ENCODE assay signal across 8 cellular contexts in genomic region chr6:160088069-160088773, GRCh38. TPM values are rescaled to one million over a fixed set of nuclear protein-coding genes. Genes with fewer than 3 reads are reported as not detected.
DNase-seq lines count a peak whose midpoint lies in the region; ATAC-seq and TF ChIP-seq lines count a peak whose summit lies in the region.

No MANE protein-coding gene starts in this region.

- H3K9me2 ChIP-seq in GM23248 (ENCODE audit: insufficient read depth) (no peaks in the 10 kb centered on the region), SK-N-SH (no peaks in the 10 kb centered on the region)

- 34 to 35% methylated on average over 13 of the region's 13 CpGs for WGBS in GM23248 (ENCODE audit: low coverage in 1 of 2, low lambda C conversion rate in 2 of 2, missing lambda C conversion rate in 2 of 2), 2 experiments
- 57% methylated on average over 12 of the region's 13 CpGs for WGBS in SK-N-SH (ENCODE audit: low lambda C conversion rate)

- CTCF ChIA-PET in A673 (lab: Charles Lee) (interaction anchor here (0.7 to 1.8 kb wide), 4 partner anchors 106 to 368 kb away, joined by 3 to 11 read pairs (median 8); no protein-coding TSS in a partner anchor), SK-N-SH (lab: Yijun Ruan, JAX) (interaction anchor here (0.7 to 3.3 kb wide), 21 partner anchors 9 to 1184 kb away, joined by 3 to 28 read pairs (median 4); no protein-coding TSS in a partner anchor)
- CTCF ChIA-PET in CD4-positive, alpha-beta T cell (lab: Charles Lee) = interaction anchor here (1.2 kb wide), 2 partner anchors 50 to 368 kb away, joined by 3 to 4 read pairs; no protein-coding TSS in a partner anchor

- BruUV-seq in A673 (replicated peaks; lab: Mats Ljungman, UMichigan) = no TSS peak

- H3K4me2 ChIP-seq in GM23248 (ENCODE audit: unreplicated experiment) (peak overlapping the region; percentile 68), SK-N-SH (no peak overlapping the region), osteoblast (ENCODE audit: insufficient read depth, low read length) (no peak overlapping the region)

- intact Hi-C loops in A673 (cut with micrococcal nuclease; ENCODE audit: unreplicated experiment) = loop anchor here (1.0 to 5.0 kb wide), 2 partner anchors 368 to 916 kb away; no protein-coding TSS in a partner anchor
- intact Hi-C loops in CD4-positive, alpha-beta T cell (cut with DNase I, micrococcal nuclease) = loop anchor here in 1 of 2 experiments (5.0 kb wide), 1 partner anchor 369 kb away; no protein-coding TSS in a partner anchor

- H3K27me3 Mint-ChIP-seq in CD4-positive, alpha-beta T cell = no peaks in the 10 kb centered on the region

- H3K27ac Mint-ChIP-seq in CD4-positive, alpha-beta T cell = no peak overlapping the region

- DNase-seq in A673 (ENCODE audit: low spot score) = peak; percentile 52
- peak; percentile 96 for DNase-seq in GM23248
- DNase-seq in SK-N-SH = peak; percentile 75
- peak; percentile 85 for DNase-seq in fibroblast of villous mesenchyme (ENCODE audit: low read depth)
- DNase-seq in osteoblast (ENCODE audit: insufficient read length, low spot score, missing footprints) = peak; percentile 98
- no peak for DNase-seq in NOMO-1 treated with DMSO at 0.1 percent for 48 hours (lab: John Stamatoyannopoulos, UW; ENCODE audit: unreplicated experiment)
- no peak for DNase-seq in CD4-positive, alpha-beta T cell

- H3K9me3 Mint-ChIP-seq in CD4-positive, alpha-beta T cell = no peaks in the 10 kb centered on the region

- no peaks in the 10 kb centered on the region for H3K4me1 Mint-ChIP-seq in CD4-positive, alpha-beta T cell (ENCODE audit: low read depth)

- peaks cover 21% of the 10 kb centered on the region for H3F3A ChIP-seq in GM23248 (ENCODE audit: insufficient read depth)
- H3F3A ChIP-seq in SK-N-SH (replicated peaks; ENCODE audit: insufficient read depth) = no peaks in the 10 kb centered on the region

- H3K79me2 ChIP-seq in GM23248 (ENCODE audit: insufficient read depth) (no peaks in the 10 kb centered on the region), SK-N-SH (ENCODE audit: insufficient read depth) (no peaks in the 10 kb centered on the region), osteoblast (ENCODE audit: insufficient read depth, low read length) (no peaks in the 10 kb centered on the region)

- H3K27me3 ChIP-seq in A673 (replicated peaks; ENCODE audit: insufficient read depth, low read depth, low read length, poor library complexity) = no peaks in the 10 kb centered on the region
- H3K27me3 ChIP-seq in GM23248 (replicated peaks; ENCODE audit: insufficient read depth) = no peaks in the 10 kb centered on the region
- no peaks in the 10 kb centered on the region for H3K27me3 ChIP-seq in SK-N-SH (ENCODE audit: insufficient read depth)
- H3K27me3 ChIP-seq in osteoblast (ENCODE audit: insufficient read depth, low read length) = no peaks in the 10 kb centered on the region
- no peaks in the 10 kb centered on the region for H3K27me3 ChIP-seq in CD4-positive, alpha-beta T cell (ENCODE audit: control insufficient read depth, insufficient read depth, low read length)

- H3K36me3 ChIP-seq in A673 (ENCODE audit: insufficient read depth, low read length, poor library complexity, severe bottlenecking) = peaks cover 49% of the 10 kb centered on the region
- peaks cover 12% of the 10 kb centered on the region; the same call in 1 of the 2 replicates for H3K36me3 ChIP-seq in GM23248 (ENCODE audit: low read depth)
- H3K36me3 ChIP-seq in SK-N-SH (replicated peaks in 1 of 2; ENCODE audit: control insufficient read depth in 1 of 2, insufficient read depth in 2 of 2, low read length in 1 of 2) = peaks cover 28 to 80% of the 10 kb centered on the region in 2 experiments
- H3K36me3 ChIP-seq in osteoblast (ENCODE audit: insufficient read depth, low read length) = peaks cover 62% of the 10 kb centered on the region

- peak; percentile 60 for TF ChIP-seq RAD21 in SK-N-SH (IDR thresholded peaks at IDR 0.05; ENCODE audit: low read length)

- TF ChIP-seq CTCF in A673 (conservative IDR thresholded peaks at IDR 0.05; ENCODE audit: low read depth, low read length) (peak; percentile 68), SK-N-SH (IDR thresholded peaks at IDR 0.05) (peak; percentile 87), fibroblast of villous mesenchyme (IDR thresholded peaks at IDR 0.05; ENCODE audit: insufficient read depth, low read depth, low read length) (peak; percentile 91), osteoblast (IDR thresholded peaks at IDR 0.05; ENCODE audit: extremely low read depth, low read depth, low read length) (peak; percentile 99)
- TF ChIP-seq CTCF in CD4-positive, alpha-beta T cell (IDR thresholded peaks at IDR 0.05) = no peak

- H4K20me1 ChIP-seq in GM23248 (ENCODE audit: insufficient read depth) (no peaks in the 10 kb centered on the region), SK-N-SH (ENCODE audit: insufficient read depth) (0 out of 2 replicates have a peak, but pooled peaks cover 3% of the 10 kb centered on the region), osteoblast (ENCODE audit: insufficient read depth, low read length) (no peaks in the 10 kb centered on the region)

- no peak for TF ChIP-seq EP300 in SK-N-SH (IDR thresholded peaks at IDR 0.05; ENCODE audit: borderline replicate concordance in 1 of 2, low read depth in 1 of 2, low read length in 1 of 2)

- ATAC-seq in CD4-positive, alpha-beta T cell (ENCODE audit: poor library complexity) = no peak
- ATAC-seq in HG03039 (IDR thresholded peaks at IDR 0.05; ENCODE audit: unreplicated experiment) = no peak

- POLR2A ChIA-PET in A673 (lab: Charles Lee; ENCODE audit: low non-redundant PET) = interaction anchor here (0.6 kb wide), 1 partner anchor 22 kb away, joined by 19 read pairs; no protein-coding TSS in a partner anchor
- POLR2A ChIA-PET in SK-N-SH (lab: Yijun Ruan, JAX) = no interaction called here
- POLR2A ChIA-PET in CD4-positive, alpha-beta T cell (lab: Charles Lee) = no interaction called here

- H3K9ac ChIP-seq in GM23248 (peak overlapping the region; percentile 75), SK-N-SH (no peak overlapping the region)

- H3K4me3 ChIP-seq in A673 (ENCODE audit: low read depth, low read length, poor library complexity, severe bottlenecking) (no peak overlapping the region), GM23248 (peak overlapping the region; percentile 54), SK-N-SH (ENCODE audit: low read depth in 2 of 2, low read length in 1 of 2) (no peak overlapping the region; a peak in 1 of 4 replicates), fibroblast of villous mesenchyme (ENCODE audit: low read depth, low read length) (no peak overlapping the region), osteoblast (ENCODE audit: insufficient read depth, low read length) (no peak overlapping the region)

- no peak overlapping the region for H3K4me3 Mint-ChIP-seq in CD4-positive, alpha-beta T cell

- H3K36me3 Mint-ChIP-seq in CD4-positive, alpha-beta T cell (ENCODE audit: low read depth) = peaks cover 88% of the 10 kb centered on the region

- in situ Hi-C loops in GM23248 (cut with MboI) = no loop called here

- H3K9me3 ChIP-seq in A673 (ENCODE audit: low read depth, low read length, poor library complexity, severe bottlenecking) (no peaks in the 10 kb centered on the region), GM23248 (ENCODE audit: low read depth) (no peaks in the 10 kb centered on the region), SK-N-SH (no peaks in the 10 kb centered on the region), osteoblast (ENCODE audit: low read depth, low read length) (no peaks in the 10 kb centered on the region)
- no peaks in the 10 kb centered on the region for H3K9me3 ChIP-seq in CD4-positive, alpha-beta T cell (ENCODE audit: control insufficient read depth, low read length)

- H3K27ac ChIP-seq in A673 (ENCODE audit: low read depth, low read length, poor library complexity, severe bottlenecking) = no peak overlapping the region
- H3K27ac ChIP-seq in GM23248 = peak overlapping the region; percentile 84
- no peak overlapping the region for H3K27ac ChIP-seq in SK-N-SH (ENCODE audit: low read depth in 2 of 2, low read length in 1 of 2)
- peak overlapping the region; percentile 77 for H3K27ac ChIP-seq in osteoblast (ENCODE audit: low read depth, low read length)
- H3K27ac ChIP-seq in CD4-positive, alpha-beta T cell (ENCODE audit: low read depth, low read length) = no peak overlapping the region

- H3K4me1 ChIP-seq in A673 (ENCODE audit: insufficient read depth, low read length, poor library complexity, severe bottlenecking) (no peaks in the 10 kb centered on the region), GM23248 (ENCODE audit: insufficient read depth) (peaks cover 10% of the 10 kb centered on the region), SK-N-SH (ENCODE audit: control insufficient read depth in 1 of 2, insufficient read depth in 2 of 2, low read depth in 1 of 2, low read length in 1 of 2) (no peaks in the 10 kb centered on the region; a peak in 1 of 4 replicates), osteoblast (ENCODE audit: insufficient read depth, low read length) (peaks cover 7% of the 10 kb centered on the region)

- H2AFZ ChIP-seq in GM23248 (peak overlapping the region; percentile 54), SK-N-SH (ENCODE audit: low read depth) (no peak overlapping the region), osteoblast (ENCODE audit: low read length) (no peak overlapping the region)

TF ChIP-seq in SK-N-SH, 30 proteins besides CTCF, POLR2A, EP300 and RAD21 (continues in another document):
- TF ChIP-seq TAF1 (IDR thresholded peaks at IDR 0.05; ENCODE audit: borderline replicate concordance, low read depth, low read length) (no peak), RXRA (IDR thresholded peaks at IDR 0.05; ENCODE audit: borderline replicate concordance, low read depth) (no peak), RFX5 (IDR thresholded peaks at IDR 0.05; ENCODE audit: low read length) (no peak), RCOR1 (IDR thresholded peaks at IDR 0.05; ENCODE audit: low read length) (no peak), GATA2 (CRISPR knock-in tag; IDR thresholded peaks at IDR 0.05) (no peak), USF2 (IDR thresholded peaks at IDR 0.05; ENCODE audit: borderline replicate concordance, low read depth, low read length) (no peak), SIN3A (IDR thresholded peaks at IDR 0.05; ENCODE audit: borderline replicate concordance, low read depth, low read length) (no peak), ELF1 (IDR thresholded peaks at IDR 0.05) (no peak)

RNA-seq across cellular contexts. Expression of gene SLC22A1, which starts 33.4 kb away (rescaled TPM):
- total RNA-seq in A673 (2021) (1.6 and 3.3 TPM in 2 replicates), fibroblast of villous mesenchyme (0.32 and 0.86 TPM in 2 replicates), osteoblast (0.72 and 1.2 TPM in 2 replicates)
- total RNA-seq in GM23248 (2014; rRNA removed; shearing (Covaris generic)) = not detected in 2 replicates
- polyA plus RNA-seq in GM23248 (2016; fragmentation: Nextera tagmentation; extraction: Ambion mirVana) (not detected in 2 replicates), SK-N-SH (2012; rRNA removed) (0.10 and 0.20 TPM in 2 replicates)
- polyA plus RNA-seq in SK-N-SH (2012; cell fraction: cytosol; rRNA removed) = 0.12 and 0.17 TPM in 2 replicates
- polyA plus RNA-seq in SK-N-SH (2012; cell fraction: nucleus; rRNA removed) = 0.62 and 2.6 TPM in 2 replicates
- under 1 TPM; 0.14 to 0.89 TPM for total RNA-seq in CD4-positive, alpha-beta T cell

Comparison
In these comparisons a context has a peak if more than half of its experiments do, and no peak if none do; other contexts are left out.
1. DNase-seq: peak in A673 (single experiment), GM23248 (single experiment), SK-N-SH (single experiment), fibroblast of villous mesenchyme (single experiment) and osteoblast (single experiment); none in NOMO-1 treated with DMSO at 0.1 percent for 48 hours (single experiment) and CD4-positive, alpha-beta T cell (0 of 10).
2. H3K27ac ChIP-seq: peak in GM23248 (single experiment) and osteoblast (single experiment); none in A673 (single experiment), SK-N-SH (0 of 2) and CD4-positive, alpha-beta T cell (single experiment).